ENCODE assay signal across 29 cellular contexts in genomic region chr6:165845488-165845887, GRCh38.
"Had no signal": no experiment of that assay in that cellular context is flagged by ENCODE, and none has a peak within 500 bp of the region (broad histone marks: within the 10 kb centered on the region; RNA-seq: fewer than 3 reads in every experiment).

No MANE protein-coding gene starts in this region.

- H3K79me2 ChIP-seq: parathyroid adenoma had no signal

- H3K4me3 ChIP-seq: left lung, mucosa of descending colon had no signal

- H3K4me1 ChIP-seq: foreskin keratinocyte, parathyroid adenoma, psoas muscle had no signal

- H2AFZ ChIP-seq: parathyroid adenoma had no signal

- H3K9ac ChIP-seq: parathyroid adenoma had no signal

- H3K36me3 ChIP-seq: heart left ventricle, left lung, lower lobe of right lung, sigmoid colon, suprapubic skin, tibial artery had no signal

- FAIRE-seq: bronchial epithelial cell, endometrium, small intestine, TTC549 had no signal

- DNase-seq: activated CD4-positive, alpha-beta T cell treated with anti-CD3 and anti-CD28 coated beads for 4 hours; activated CD4-positive, alpha-beta T cell treated with anti-CD3 and anti-CD28 coated beads, Interleukin-2, amount 50 U/mL, for 4 hours; activated naive CD4-positive, alpha-beta T cell; activated T-cell treated with anti-CD3 and anti-CD28 coated beads for 4 hours; activated T-cell treated with anti-CD3 and anti-CD28 coated beads, Interleukin-2, amount 50 U/mL, for 72 hours; anterior cingulate cortex; effector CD8-positive, alpha-beta T cell; foreskin keratinocyte; heart left ventricle; kidney glomerular epithelial cell; left lung; lower lobe of right lung; mesendoderm; nephron progenitor cell; psoas muscle; sigmoid colon; stimulated activated CD4-positive, alpha-beta T cell treated with anti-CD3 and anti-CD28 coated beads, Interleukin-1b, Interleukin-23, amount 100 ng/mL, for 48 hours; stimulated activated naive B cell treated with anti-CD40 and anti-IgM and Interleukin-4, amounts not matched to agents 10 μg/mL and 1 μg/mL and 100 μg/mL, for 72 hours; SW 1271; T-helper 9 cell; tibial artery had no signal

- H3K27ac ChIP-seq: foreskin keratinocyte, left lung, lower lobe of right lung, parathyroid adenoma, psoas muscle, suprapubic skin, tibial artery, VCaP had no signal

- H3K9me3 ChIP-seq: heart left ventricle, left lung, lower lobe of right lung, mucosa of descending colon, psoas muscle, sigmoid colon, suprapubic skin, tibial artery had no signal
